ENCODE assay signal across 22 cellular contexts in genomic region chr16:71956500-71956899, GRCh38. TPM values are rescaled to one million over a fixed set of nuclear protein-coding genes. Genes with fewer than 3 reads are reported as not detected.
DNase-seq lines count a peak whose midpoint lies in the region; ATAC-seq, FAIRE-seq and TF ChIP-seq lines count a peak whose summit lies in the region.
"Had no signal": no experiment of that assay in that cellular context is flagged by ENCODE, and none has a peak within 500 bp of the region (broad histone marks: within the 10 kb centered on the region; RNA-seq: fewer than 3 reads in every experiment).

No MANE protein-coding gene starts in this region.

- no peaks in the 10 kb centered on the region for H3K9me1 ChIP-seq in keratinocyte (ENCODE audit: control insufficient read depth, extremely low read depth, insufficient read depth, low read length)

- H3K4me1 ChIP-seq in KMS-11 (ENCODE audit: low read depth, poor library complexity, severe bottlenecking) (peaks cover 19% of the 10 kb centered on the region), keratinocyte (ENCODE audit: control insufficient read depth, extremely low read depth, insufficient read depth, low read length) (no peaks in the 10 kb centered on the region)
- H3K4me1 ChIP-seq: A549, esophagus squamous epithelium, neural progenitor cell, right atrium auricular region had no signal

- H4K20me1 ChIP-seq in KMS-11 (ENCODE audit: insufficient read depth) (no peaks in the 10 kb centered on the region), keratinocyte (ENCODE audit: control insufficient read depth, extremely low read depth, insufficient read depth, low read length) (no peaks in the 10 kb centered on the region)

- H3K4me3 ChIP-seq in KMS-11 (IDR thresholded peaks at IDR 0.05; ENCODE audit: insufficient read depth, low read depth, low read length) (no peak overlapping the region), keratinocyte (ENCODE audit: control insufficient read depth in 2 of 3, extremely low read depth in 1 of 3, insufficient read depth in 2 of 3, low read depth in 1 of 3, low read length in 3 of 3) (no peak overlapping the region)
- H3K4me3 ChIP-seq: A549, esophagus squamous epithelium, neural progenitor cell, right atrium auricular region had no signal

- peaks cover 3% of the 10 kb centered on the region for H3K9me3 Mint-ChIP-seq in activated CD4-positive, alpha-beta T cell treated with anti-CD3 and anti-CD28 coated beads, Interleukin-2, amount 10 ng/mL, durations not matched to agents 24 days and 14 days
- H3K9me3 Mint-ChIP-seq: activated B cell treated with CpG ODN at 0.5 μM for 24 hours; CD8-positive, alpha-beta memory T cell; neural progenitor cell had no signal

- H3K9me3 ChIP-seq in keratinocyte (ENCODE audit: control insufficient read depth, low read depth, low read length): no peaks in the 10 kb centered on the region
- H3K9me3 ChIP-seq: A549, esophagus squamous epithelium, right atrium auricular region had no signal

- H3K79me2 ChIP-seq in KMS-11 (ENCODE audit: insufficient read depth, low read depth) (no peaks in the 10 kb centered on the region), keratinocyte (ENCODE audit: control insufficient read depth, insufficient read depth, low read length) (no peaks in the 10 kb centered on the region)

- no peak for TF ChIP-seq CTCF in KMS-11 (conservative IDR thresholded peaks at IDR 0.05; ENCODE audit: low read depth, low read length)
- TF ChIP-seq CTCF in keratinocyte (optimal IDR thresholded peaks at IDR 0.05 in 1 of 3, IDR thresholded peaks at IDR 0.05 in 1 of 3, conservative IDR thresholded peaks at IDR 0.05 in 1 of 3; ENCODE audit: extremely low read depth in 1 of 3, insufficient read depth in 2 of 3, low read length in 3 of 3): no peak

- ATAC-seq in GM21619 (IDR thresholded peaks at IDR 0.05; ENCODE audit: unreplicated experiment): no peak
- no peak for ATAC-seq in GM21723 (IDR thresholded peaks at IDR 0.05; ENCODE audit: unreplicated experiment)
- ATAC-seq: A549 had no signal

- intact Hi-C loops in activated CD4-positive, alpha-beta T cell treated with anti-CD3 and anti-CD28 coated beads, Interleukin-2, amount 10 ng/mL, durations not matched to agents 24 days and 14 days (cut with micrococcal nuclease): no loop called here

- no peak overlapping the region for H2AFZ ChIP-seq in KMS-11 (ENCODE audit: low read depth)
- H2AFZ ChIP-seq in keratinocyte (ENCODE audit: control insufficient read depth, low read length): no peak overlapping the region
- H2AFZ ChIP-seq: neural progenitor cell had no signal

- H3K27ac Mint-ChIP-seq in activated CD4-positive, alpha-beta T cell treated with anti-CD3 and anti-CD28 coated beads, Interleukin-2, amount 10 ng/mL, durations not matched to agents 24 days and 14 days: no peak overlapping the region
- H3K27ac Mint-ChIP-seq: activated B cell treated with CpG ODN at 0.5 μM for 24 hours, neural progenitor cell had no signal

- dilution Hi-C loops in keratinocyte (cut with MboI; ENCODE audit: extremely low pct_ligation_motif_present, low sequenced_read_pairs): no loop called here

- no peaks in the 10 kb centered on the region for H3K27me3 ChIP-seq in KMS-11 (ENCODE audit: insufficient read depth, low read depth)
- no peaks in the 10 kb centered on the region for H3K27me3 ChIP-seq in keratinocyte (ENCODE audit: control insufficient read depth, extremely low read depth, insufficient read depth, low read length)
- H3K27me3 ChIP-seq: brain microvascular endothelial cell, esophagus squamous epithelium, neural progenitor cell, right atrium auricular region had no signal

- H3K9ac ChIP-seq in KMS-11 (no peak overlapping the region), keratinocyte (ENCODE audit: control insufficient read depth, extremely low read depth, insufficient read depth, low read length) (no peak overlapping the region)
- H3K9ac ChIP-seq: neural progenitor cell had no signal

- no peaks in the 10 kb centered on the region for H3K36me3 ChIP-seq in KMS-11 (ENCODE audit: insufficient read depth)
- H3K36me3 ChIP-seq in keratinocyte (ENCODE audit: control insufficient read depth in 2 of 2, extremely low read depth in 1 of 2, insufficient read depth in 2 of 2, low read length in 2 of 2): no peaks in the 10 kb centered on the region
- H3K36me3 ChIP-seq: brain microvascular endothelial cell, esophagus squamous epithelium, neural progenitor cell, right atrium auricular region had no signal

- peak overlapping the region; percentile 55 for H3K4me3 Mint-ChIP-seq in activated CD4-positive, alpha-beta T cell treated with anti-CD3 and anti-CD28 coated beads, Interleukin-2, amount 10 ng/mL, durations not matched to agents 24 days and 14 days
- H3K4me3 Mint-ChIP-seq: activated B cell treated with CpG ODN at 0.5 μM for 24 hours, neural progenitor cell had no signal

- peaks cover 1% of the 10 kb centered on the region for H3K36me3 Mint-ChIP-seq in activated CD4-positive, alpha-beta T cell treated with anti-CD3 and anti-CD28 coated beads, Interleukin-2, amount 10 ng/mL, durations not matched to agents 24 days and 14 days (ENCODE audit: low read depth)
- H3K36me3 Mint-ChIP-seq: CD8-positive, alpha-beta memory T cell; neural progenitor cell had no signal

- FAIRE-seq in keratinocyte (lab: Jason Lieb, UNC): no peak
- FAIRE-seq: A549, GM12891, H1, RCC 7860 had no signal

- peaks cover 22% of the 10 kb centered on the region for H3K4me1 Mint-ChIP-seq in activated CD4-positive, alpha-beta T cell treated with anti-CD3 and anti-CD28 coated beads, Interleukin-2, amount 10 ng/mL, durations not matched to agents 24 days and 14 days
- H3K4me1 Mint-ChIP-seq: neural progenitor cell had no signal

- peaks cover 7% of the 10 kb centered on the region for H3K27me3 Mint-ChIP-seq in activated CD4-positive, alpha-beta T cell treated with anti-CD3 and anti-CD28 coated beads, Interleukin-2, amount 10 ng/mL, durations not matched to agents 24 days and 14 days
- H3K27me3 Mint-ChIP-seq: activated B cell treated with CpG ODN at 0.5 μM for 24 hours had no signal

- H3K4me2 ChIP-seq in KMS-11: peak overlapping the region; percentile 30; the same call in 1 of the 2 replicates
- H3K4me2 ChIP-seq in keratinocyte (ENCODE audit: control insufficient read depth, extremely low read depth, insufficient read depth, low read depth, low read length): peak overlapping the region; percentile 5
- H3K4me2 ChIP-seq: A549, neural progenitor cell had no signal

- DNase-seq in activated CD4-positive, alpha-beta T cell treated with anti-CD3 and anti-CD28 coated beads, Interleukin-2, amount 10 ng/mL, durations not matched to agents 24 days and 14 days: no peak
- no peak for DNase-seq in activated CD4-positive, alpha-beta T cell treated with anti-CD3 and anti-CD28 coated beads, Interleukin-2, amount 50 U/mL, for 1 hour
- DNase-seq in RPMI8226: peak; percentile 59
- DNase-seq in keratinocyte (ENCODE audit: low read depth, low spot score): no peak
- no peak for DNase-seq in COLO829 (ENCODE audit: low spot score)
- DNase-seq: activated B cell treated with CpG ODN at 0.5 μM for 24 hours; activated naive CD4-positive, alpha-beta T cell; brain microvascular endothelial cell; CD8-positive, alpha-beta memory T cell; esophagus squamous epithelium; kidney glomerular epithelial cell; NCI-H2081 treated with DMSO at 0.1 percent for 48 hours; NCI-H524 treated with DMSO at 0.1 percent for 48 hours had no signal

- H3K27ac ChIP-seq in KMS-11 (no peak overlapping the region), keratinocyte (ENCODE audit: control insufficient read depth, insufficient read depth, low read length) (no peak overlapping the region)
- H3K27ac ChIP-seq: A549, brain microvascular endothelial cell, esophagus squamous epithelium, neural progenitor cell, right atrium auricular region had no signal

RNA-seq across cellular contexts. Expression of gene PKD1L3, which starts 43.7 kb away (rescaled TPM):
- total RNA-seq in activated CD4-positive, alpha-beta T cell treated with anti-CD3 and anti-CD28 coated beads, Interleukin-2, amount 10 ng/mL, durations not matched to agents 24 days and 14 days: not detected in 2 replicates
- polyA plus RNA-seq in keratinocyte: not detected in 3 replicates
- polyA plus RNA-seq in keratinocyte (2011; ENCODE audit: low read depth): not detected
- polyA plus RNA-seq in keratinocyte (2011; cell fraction: cytosol; rRNA removed): not detected in 2 replicates
- polyA plus RNA-seq in keratinocyte (2011; cell fraction: nucleus; rRNA removed): not detected in 2 replicates
- not detected in 2 replicates for polyA plus RNA-seq in keratinocyte (2012; ENCODE audit: low replicate concordance)
- not detected in 3 replicates for polyA minus RNA-seq in keratinocyte
- polyA minus RNA-seq in keratinocyte (2011; cell fraction: cytosol; rRNA and poly(A)+ RNA removed): not detected
- not detected in 2 replicates for polyA minus RNA-seq in keratinocyte (2011; cell fraction: nucleus; rRNA and poly(A)+ RNA removed)
- total RNA-seq: activated B cell treated with CpG ODN at 0.5 μM for 24 hours; CD8-positive, alpha-beta memory T cell; H1 had no signal
- polyA plus RNA-seq: CD8-positive, alpha-beta memory T cell had no signal

RNA-seq across cellular contexts. Expression of gene DHODH, which starts 52.0 kb away (rescaled TPM):
- 31.8 and 33.7 TPM in 2 replicates for total RNA-seq in activated CD4-positive, alpha-beta T cell treated with anti-CD3 and anti-CD28 coated beads, Interleukin-2, amount 10 ng/mL, durations not matched to agents 24 days and 14 days
- polyA plus RNA-seq in keratinocyte: 4.2 to 5.4 TPM (median 5.0 TPM) in 3 replicates
- polyA plus RNA-seq in keratinocyte (2011; ENCODE audit: low read depth): 5.5 TPM
- polyA plus RNA-seq in keratinocyte (2011; cell fraction: cytosol; rRNA removed): 2.9 and 3.0 TPM in 2 replicates
- 6.4 and 6.6 TPM in 2 replicates for polyA plus RNA-seq in keratinocyte (2011; cell fraction: nucleus; rRNA removed)
- 3.2 and 6.9 TPM in 2 replicates for polyA plus RNA-seq in keratinocyte (2012; ENCODE audit: low replicate concordance)
- polyA minus RNA-seq in keratinocyte: 2.3 to 3.4 TPM (median 3.1 TPM) in 3 replicates
- polyA minus RNA-seq in keratinocyte (2011; cell fraction: cytosol; rRNA and poly(A)+ RNA removed): 2.7 TPM
- 2.7 and 6.8 TPM in 2 replicates for polyA minus RNA-seq in keratinocyte (2011; cell fraction: nucleus; rRNA and poly(A)+ RNA removed)
